ENCODE assay signal across 8 cellular contexts in genomic region chr12:26938660-26939185, GRCh38. TPM values are rescaled to one million over a fixed set of nuclear protein-coding genes. Genes with fewer than 3 reads are reported as not detected.
DNase-seq lines count a peak whose midpoint lies in the region; ATAC-seq and TF ChIP-seq lines count a peak whose summit lies in the region.

No MANE protein-coding gene starts in this region.

- H3K4me2 ChIP-seq in PC-3 (ENCODE audit: low read length), result peak overlapping the region; percentile 94

- H3K4me1 ChIP-seq in PC-3 (ENCODE audit: insufficient read depth, low read length) (peaks cover 39% of the 10 kb centered on the region), upper lobe of right lung (peaks cover 46% of the 10 kb centered on the region)

- CTCF ChIA-PET in PC-3 (lab: Charles Lee), result interaction anchor here (0.6 kb wide), 2 partner anchors 28 to 75 kb away, joined by 3 to 4 read pairs; partner anchors contain the start of gene TM7SF3

- DNase-seq in Right ventricle myocardium inferior (ENCODE audit: missing footprints), result no peak
- DNase-seq in cardiac septum (ENCODE audit: low spot score), result no peak
- peak; percentile 37 for DNase-seq in PC-3
- DNase-seq in choroid plexus epithelial cell (ENCODE audit: low read depth), result no peak
- no peak for DNase-seq in memory B cell (ENCODE audit: low spot score in 2 of 2)
- no peak for DNase-seq in upper lobe of right lung
- DNase-seq in GF-D8 (lab: John Stamatoyannopoulos, UW), result no peak

- H3K9ac ChIP-seq in PC-3 (ENCODE audit: low read length), result peak overlapping the region; percentile 89

- peaks cover 41% of the 10 kb centered on the region for H3K4me1 Mint-ChIP-seq in memory B cell

- peak overlapping the region; percentile 85 for H3K27ac ChIP-seq in PC-3 (ENCODE audit: low read length)
- peak overlapping the region; percentile 97 for H3K27ac ChIP-seq in upper lobe of right lung

- TF ChIP-seq CTCF in PC-3 (conservative IDR thresholded peaks at IDR 0.05; ENCODE audit: low read depth, low read length) (no peak), choroid plexus epithelial cell (conservative IDR thresholded peaks at IDR 0.05; ENCODE audit: low read depth, low read length) (no peak), upper lobe of right lung (IDR thresholded peaks at IDR 0.05) (no peak)

- peak overlapping the region; percentile 96 for H3K27ac Mint-ChIP-seq in memory B cell

- H3K4me3 ChIP-seq in PC-3 (ENCODE audit: low read length) (peak overlapping the region; percentile 76), choroid plexus epithelial cell (ENCODE audit: low read depth, low read length) (peak overlapping the region; percentile 80), upper lobe of right lung (peak overlapping the region; percentile 97)

- peaks cover 57% of the 10 kb centered on the region for H4K20me1 ChIP-seq in PC-3 (ENCODE audit: low read length)

- intact Hi-C loops in Right ventricle myocardium inferior (cut with DNase I) (loop anchor here (1.0 kb wide), 1 partner anchor 76 kb away; the partner anchor contains the start of gene TM7SF3), cardiac septum (cut with DNase I) (loop anchor here (2.0 kb wide), 2 partner anchors 76 to 306 kb away; partner anchors contain the start of genes STK38L and TM7SF3), PC-3 (cut with micrococcal nuclease) (loop anchor here (1.0 to 5.0 kb wide), 3 partner anchors 76 to 379 kb away; partner anchors contain the start of genes STK38L and TM7SF3), upper lobe of right lung (cut with DNase I) (no loop called here)

- no peaks in the 10 kb centered on the region for H3K27me3 ChIP-seq in PC-3 (ENCODE audit: low read length)
- H3K27me3 ChIP-seq in upper lobe of right lung, result no peaks in the 10 kb centered on the region

- H3K36me3 Mint-ChIP-seq in memory B cell, result peaks cover 1% of the 10 kb centered on the region

- H3K9me3 ChIP-seq in PC-3 (ENCODE audit: low read length) (no peaks in the 10 kb centered on the region), upper lobe of right lung (no peaks in the 10 kb centered on the region)

- H3K79me2 ChIP-seq in PC-3 (ENCODE audit: low read length), result peaks cover 94% of the 10 kb centered on the region

- ATAC-seq in Right ventricle myocardium inferior, result peak; percentile 29
- ATAC-seq in HG03025 (IDR thresholded peaks at IDR 0.05; ENCODE audit: low FRiP score, unreplicated experiment), result peak; percentile 6
- ATAC-seq in PC-3, result peak; percentile 13
- ATAC-seq in memory B cell (ENCODE audit: low read depth), result peak; percentile 7
- ATAC-seq in upper lobe of right lung, result peak; percentile 45

- BruUV-seq in PC-3 (replicated peaks; lab: Mats Ljungman, UMichigan), result no TSS peak

- POLR2A ChIA-PET in PC-3 (lab: Charles Lee; ENCODE audit: unreplicated experiment), result interaction anchor here (0.7 to 0.8 kb wide), 2 partner anchors 12 to 13 kb away, joined by 3 read pairs; no protein-coding TSS in a partner anchor

- H3K9me3 Mint-ChIP-seq in memory B cell, result no peaks in the 10 kb centered on the region

- H3F3A ChIP-seq in PC-3 (ENCODE audit: low read length, unreplicated experiment), result peaks cover 3% of the 10 kb centered on the region

- H3K9me2 ChIP-seq in PC-3 (replicated peaks; ENCODE audit: low read length), result no peaks in the 10 kb centered on the region

- peak overlapping the region; percentile 88 for H2AFZ ChIP-seq in PC-3 (ENCODE audit: low read length)

- H3K27me3 Mint-ChIP-seq in memory B cell, result no peaks in the 10 kb centered on the region

- H3K4me3 Mint-ChIP-seq in memory B cell, result peak overlapping the region; percentile 98

- H3K36me3 ChIP-seq in PC-3 (ENCODE audit: low read depth, low read length) (peaks cover 6% of the 10 kb centered on the region; the same call in 1 of the 2 replicates), upper lobe of right lung (peaks cover 3% of the 10 kb centered on the region)

RNA-seq across cellular contexts. Expression of gene FGFR1OP2, which starts 0.5 kb away (rescaled TPM):
- 30.6 TPM for total RNA-seq in Right ventricle myocardium inferior
- 37.4 TPM for total RNA-seq in cardiac septum
- 43.4 and 74.3 TPM in 2 replicates for total RNA-seq in PC-3 (2014; rRNA removed)
- 64.1 TPM for total RNA-seq in upper lobe of right lung

RNA-seq across cellular contexts. Expression of gene INTS13, which starts 0.9 kb away (rescaled TPM):
- 23.7 TPM for total RNA-seq in Right ventricle myocardium inferior
- 15.5 TPM for total RNA-seq in cardiac septum
- 61.8 and 74.1 TPM in 2 replicates for total RNA-seq in PC-3 (2014; rRNA removed)
- 20.8 TPM for total RNA-seq in upper lobe of right lung
